In genomic region chr11:122108192-122108799, GRCh38 we compare ENCODE assay signal across 8 cellular contexts. TPM values are rescaled to one million over a fixed set of nuclear protein-coding genes. Genes with fewer than 3 reads are reported as not detected.
DNase-seq lines count a peak whose midpoint lies in the region; ATAC-seq and TF ChIP-seq lines count a peak whose summit lies in the region.

No MANE protein-coding gene starts in this region.

- peak; percentile 6 for ATAC-seq in left ventricle myocardium superior

- H3K79me2 ChIP-seq in SK-N-SH (ENCODE audit: insufficient read depth) = peaks cover 100% of the 10 kb centered on the region

- peak; percentile 50 for TF ChIP-seq RAD21 in SK-N-SH (IDR thresholded peaks at IDR 0.05; ENCODE audit: low read length)

- H3K27ac ChIP-seq in SK-N-SH (ENCODE audit: low read depth in 2 of 2, low read length in 1 of 2) (peak overlapping the region in 1 of 2 experiments; percentile 94; a peak in 2 of 4 replicates), stomach (no peak overlapping the region)

- peak; percentile 85 for TF ChIP-seq CTCF in HFF-Myc (IDR thresholded peaks at IDR 0.05; ENCODE audit: low read depth, low read length, missing control alignments)
- peak; percentile 85 for TF ChIP-seq CTCF in SK-N-SH (IDR thresholded peaks at IDR 0.05)
- TF ChIP-seq CTCF in stomach (IDR thresholded peaks at IDR 0.05) = peak in 4 of 7 experiments; percentile 19 to 25 (median 24)

- POLR2A ChIA-PET in SK-N-SH (lab: Yijun Ruan, JAX) = no interaction called here

- H3K27me3 ChIP-seq in SK-N-SH (ENCODE audit: insufficient read depth) = no peaks in the 10 kb centered on the region
- no peaks in the 10 kb centered on the region for H3K27me3 ChIP-seq in stomach

- H4K20me1 ChIP-seq in SK-N-SH (ENCODE audit: insufficient read depth) = peaks cover 92% of the 10 kb centered on the region

- 87% methylated on average over 3 of the region's 3 CpGs for WGBS in SK-N-SH (ENCODE audit: low lambda C conversion rate)
- 43 to 57% (median 48%) methylated on average over 3 of the region's 3 CpGs for WGBS in stomach, 5 donors

- intact Hi-C loops in left ventricle myocardium superior (cut with micrococcal nuclease) = loop anchor here (10.0 kb wide), 1 partner anchor 87 kb away; no protein-coding TSS in a partner anchor
- intact Hi-C loops in stomach (cut with DNase I; ENCODE audit: low total_unique reads) = no loop called here
- intact Hi-C loops in posterior vena cava (cut with DNase I) = loop anchor here (5.0 to 10.0 kb wide), 3 partner anchors 83 to 1796 kb away; no protein-coding TSS in a partner anchor

- H3K4me1 ChIP-seq in SK-N-SH (ENCODE audit: control insufficient read depth in 1 of 2, insufficient read depth in 2 of 2, low read depth in 1 of 2, low read length in 1 of 2) (peaks cover 8 to 70% of the 10 kb centered on the region in 2 experiments), stomach (no peaks in the 10 kb centered on the region)

- TF ChIP-seq POLR2A in stomach (IDR thresholded peaks at IDR 0.05) = no peak

- CTCF ChIA-PET in SK-N-SH (lab: Yijun Ruan, JAX) = interaction anchor here (0.5 to 3.5 kb wide), 21 partner anchors 8 to 783 kb away, joined by 3 to 21 read pairs (median 3); no protein-coding TSS in a partner anchor

- TF ChIP-seq EP300 in SK-N-SH (IDR thresholded peaks at IDR 0.05; ENCODE audit: borderline replicate concordance in 1 of 2, low read depth in 1 of 2, low read length in 1 of 2) (no peak), stomach (IDR thresholded peaks at IDR 0.05) (no peak)

- no peaks in the 10 kb centered on the region for H3K9me2 ChIP-seq in SK-N-SH

- H3K9ac ChIP-seq in SK-N-SH = no peak overlapping the region

- peaks cover 76% of the 10 kb centered on the region for H3F3A ChIP-seq in SK-N-SH (replicated peaks; ENCODE audit: insufficient read depth)

- H3K9me3 ChIP-seq in SK-N-SH = no peaks in the 10 kb centered on the region
- no peaks in the 10 kb centered on the region for H3K9me3 ChIP-seq in stomach

- no peak overlapping the region for H3K4me2 ChIP-seq in SK-N-SH

- H3K36me3 ChIP-seq in SK-N-SH (replicated peaks in 1 of 2; ENCODE audit: control insufficient read depth in 1 of 2, insufficient read depth in 2 of 2, low read length in 1 of 2) (peaks cover 0 to 65% of the 10 kb centered on the region in 2 experiments), stomach (no peaks in the 10 kb centered on the region)

- no peak overlapping the region for H3K4me3 ChIP-seq in HFF-Myc (replicated peaks; ENCODE audit: low read depth, low read length)
- no peak overlapping the region; a peak in 1 of 4 replicates for H3K4me3 ChIP-seq in SK-N-SH (ENCODE audit: low read depth in 2 of 2, low read length in 1 of 2)
- no peak overlapping the region for H3K4me3 ChIP-seq in stomach

- no peak overlapping the region for H2AFZ ChIP-seq in SK-N-SH (ENCODE audit: low read depth)

- peak; percentile 32 for DNase-seq in COLO829 (ENCODE audit: low spot score)
- no peak for DNase-seq in HFF-Myc (ENCODE audit: extremely low read depth, low read depth)
- DNase-seq in SK-N-SH = no peak
- no peak for DNase-seq in left ventricle myocardium superior
- no peak for DNase-seq in stomach
- DNase-seq in posterior vena cava (ENCODE audit: low spot score) = no peak
- DNase-seq in NCI-H1436 treated with DMSO at 0.1 percent for 48 hours (lab: John Stamatoyannopoulos, UW) = no peak
- DNase-seq in NCI-H2029 (lab: John Stamatoyannopoulos, UW) = no peak

TF ChIP-seq in SK-N-SH, 30 proteins besides CTCF, POLR2A, EP300 and RAD21:
- TF ChIP-seq YY1 (IDR thresholded peaks at IDR 0.05; ENCODE audit: low read depth) = no peak
- peak; percentile 33 for TF ChIP-seq SMC3 (IDR thresholded peaks at IDR 0.05; ENCODE audit: low read depth, low read length)

RNA-seq across cellular contexts. Expression of gene BLID, which starts 7.7 kb away (rescaled TPM):
- 0.18 TPM in 1 of 2 replicates, not detected in the other for polyA plus RNA-seq in SK-N-SH (2012; rRNA removed)
- not detected in 2 replicates for polyA plus RNA-seq in SK-N-SH (2012; cell fraction: cytosol; rRNA removed)
- polyA plus RNA-seq in SK-N-SH (2012; cell fraction: nucleus; rRNA removed) = 0.27 and 1.1 TPM in 2 replicates
- not detected for total RNA-seq in left ventricle myocardium superior
- 1 to 10 TPM in 1 of 5 donors, not detected in 4; 3.1 TPM for total RNA-seq in stomach
- not detected for polyA plus RNA-seq in stomach
- 1 to 10 TPM; 2.9 to 4.1 TPM for total RNA-seq in posterior vena cava

Comparison
In these comparisons a context has a peak if more than half of its experiments do, and no peak if none do; other contexts are left out.
1. CTCF ChIP-seq: peak in every context shown above with its lines; median percentile 85 in HFF-Myc; 85 in SK-N-SH; 24 in stomach.